8 cellular contexts compared by ENCODE assay signal in the genomic region with DNA sequence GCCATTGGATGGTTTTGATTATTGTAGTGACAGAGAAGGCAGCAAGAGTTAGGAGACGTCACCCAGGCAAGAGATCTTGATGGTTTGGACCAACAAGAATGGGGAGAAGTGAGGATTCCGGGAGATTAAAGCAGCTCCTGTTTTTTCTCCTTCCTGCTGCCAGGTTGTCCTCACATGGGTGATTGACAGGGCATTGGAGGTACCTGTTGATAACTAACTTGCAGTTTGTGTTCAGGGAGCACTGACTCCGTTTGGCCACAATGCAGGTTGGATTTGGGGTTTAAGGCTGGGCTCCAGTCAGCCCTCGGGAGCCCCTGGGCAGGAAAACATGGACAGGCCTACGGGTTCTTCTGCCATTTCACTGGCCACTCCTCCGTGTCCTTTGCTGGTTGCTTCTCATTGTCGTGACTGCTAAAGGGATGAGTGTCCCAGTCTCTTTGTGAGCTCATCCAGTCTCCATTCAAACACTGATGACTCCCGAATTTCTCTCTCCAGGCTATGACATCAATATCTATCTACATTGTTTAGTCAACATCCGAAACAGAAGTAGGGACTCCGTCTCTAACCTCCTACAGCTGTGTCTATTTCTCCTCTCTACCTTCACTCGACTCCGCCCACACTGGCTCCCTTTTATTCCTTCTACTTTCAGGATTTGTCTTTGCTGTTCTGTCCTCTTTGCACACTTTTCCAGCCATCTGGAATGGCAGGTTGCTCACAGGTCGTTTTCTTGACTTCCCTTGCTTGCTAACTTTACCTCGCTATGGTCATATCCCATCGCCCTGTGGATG. TPM values are rescaled to one million over a fixed set of nuclear protein-coding genes. Genes with fewer than 3 reads are reported as not detected.
DNase-seq lines count a peak whose midpoint lies in the region; ATAC-seq and TF ChIP-seq lines count a peak whose summit lies in the region.

No MANE protein-coding gene starts in this region.

- TF ChIP-seq CTCF in BE2C (IDR thresholded peaks at IDR 0.05; ENCODE audit: low read depth, low read length) (no peak), KMS-11 (conservative IDR thresholded peaks at IDR 0.05; ENCODE audit: low read depth, low read length) (no peak), mammary epithelial cell (conservative IDR thresholded peaks at IDR 0.05 in 1 of 2, IDR thresholded peaks at IDR 0.05 in 1 of 2; ENCODE audit: extremely low read depth in 1 of 2, insufficient read depth in 1 of 2, low read depth in 1 of 2, low read length in 2 of 2) (no peak)

- intact Hi-C loops in mammary epithelial cell (cut with micrococcal nuclease): loop anchor here (2.0 to 5.0 kb wide), 2 partner anchors 83 to 97 kb away; a partner anchor contains a TSS

- peak overlapping the region; percentile 85 to 98 (median 93) for H3K4me3 Mint-ChIP-seq in naive B cell

- H3K4me1 ChIP-seq in BE2C (0 out of 2 replicates have a peak, but pooled peaks cover 2% of the 10 kb centered on the region), KMS-11 (ENCODE audit: low read depth, poor library complexity, severe bottlenecking) (peaks cover 64% of the 10 kb centered on the region), mammary epithelial cell (ENCODE audit: insufficient read depth, low read length) (peaks cover 42% of the 10 kb centered on the region)

- DNase-seq in BE2C (no peak), mammary epithelial cell (no peak), naive B cell (no peak), NCI-H446 (lab: John Stamatoyannopoulos, UW) (no peak), inferior parietal cortex (ENCODE audit: extremely low spot score) (no peak)

- H3K27me3 ChIP-seq in BE2C (no peaks in the 10 kb centered on the region), KMS-11 (ENCODE audit: insufficient read depth, low read depth) (no peaks in the 10 kb centered on the region), mammary epithelial cell (ENCODE audit: insufficient read depth, low read length) (no peaks in the 10 kb centered on the region)

- WGBS in mammary epithelial cell (ENCODE audit: low coverage, missing lambda C conversion rate): 88% methylated on average over 13 of the region's 15 CpGs

- peak overlapping the region in 2 of 6 donors; percentile 29 to 91 for H3K27ac Mint-ChIP-seq in naive B cell

- H3K79me2 ChIP-seq in KMS-11 (ENCODE audit: insufficient read depth, low read depth) (peaks cover 35% of the 10 kb centered on the region), mammary epithelial cell (ENCODE audit: insufficient read depth, low read length) (peaks cover 28% of the 10 kb centered on the region)

- H4K20me1 ChIP-seq in KMS-11 (ENCODE audit: insufficient read depth): no peaks in the 10 kb centered on the region
- no peaks in the 10 kb centered on the region for H4K20me1 ChIP-seq in mammary epithelial cell (ENCODE audit: insufficient read depth, low read length)

- H3K9me3 Mint-ChIP-seq in naive B cell: peaks cover 0 to 5% (median 0%) of the 10 kb centered on the region in 7 donors

- in situ Hi-C loops in mammary epithelial cell (cut with MboI; ENCODE audit: low sequenced_read_pairs in 2 of 2): no loop called here

- CTCF ChIA-PET in mammary epithelial cell (lab: Charles Lee; ENCODE audit: low non-redundant PET): no interaction called here

- no peaks in the 10 kb centered on the region for H3K36me3 Mint-ChIP-seq in naive B cell

- no peaks in the 10 kb centered on the region for H3K27me3 Mint-ChIP-seq in naive B cell

- H3K4me3 ChIP-seq in BE2C (ENCODE audit: low read depth, low read length) (peak overlapping the region; percentile 90), KMS-11 (IDR thresholded peaks at IDR 0.05; ENCODE audit: insufficient read depth, low read depth, low read length) (no peak overlapping the region), mammary epithelial cell (replicated peaks in 1 of 3; ENCODE audit: insufficient read depth in 1 of 3, low read depth in 2 of 3, low read length in 3 of 3) (peak overlapping the region; percentile 76 to 95 (median 95))

- ATAC-seq in naive B cell (ENCODE audit: low read depth in 2 of 2) (no peak), HG03439 (IDR thresholded peaks at IDR 0.05; ENCODE audit: unreplicated experiment) (no peak), HG02610 (IDR thresholded peaks at IDR 0.05; ENCODE audit: unreplicated experiment) (no peak)

- H3K9ac ChIP-seq in KMS-11 (no peak overlapping the region), mammary epithelial cell (ENCODE audit: insufficient read depth, low read length) (no peak overlapping the region)

- no peak overlapping the region for H3K27ac ChIP-seq in KMS-11
- H3K27ac ChIP-seq in mammary epithelial cell (ENCODE audit: insufficient read depth, low read depth, low read length): no peak overlapping the region

- H2AFZ ChIP-seq in KMS-11 (ENCODE audit: low read depth) (no peak overlapping the region), mammary epithelial cell (ENCODE audit: low read depth, low read length) (peak overlapping the region; percentile 98)

- H3K9me3 ChIP-seq in BE2C (no peaks in the 10 kb centered on the region), mammary epithelial cell (replicated peaks; ENCODE audit: insufficient read depth, low read length) (no peaks in the 10 kb centered on the region)

- dilution Hi-C loops in mammary epithelial cell (cut with HindIII; ENCODE audit: low sequenced_read_pairs): no loop called here

- H3K4me2 ChIP-seq in KMS-11: peak overlapping the region; percentile 58; the same call in 1 of the 2 replicates
- peak overlapping the region; percentile 94 for H3K4me2 ChIP-seq in mammary epithelial cell (ENCODE audit: insufficient read depth, low read depth, low read length)

- H3K36me3 ChIP-seq in BE2C (peaks cover 6% of the 10 kb centered on the region), KMS-11 (ENCODE audit: insufficient read depth) (no peaks in the 10 kb centered on the region), mammary epithelial cell (ENCODE audit: insufficient read depth, low read length) (no peaks in the 10 kb centered on the region)

- peaks cover 31 to 69% (median 50%) of the 10 kb centered on the region in 3 donors for H3K4me1 Mint-ChIP-seq in naive B cell

- no TSS peak for BruUV-seq in mammary epithelial cell (replicated peaks; lab: Mats Ljungman, UMichigan)

RNA-seq across cellular contexts. Expression of a gene that starts 1.3 kb away (rescaled TPM):
- 252 TPM for polyA plus RNA-seq in BE2C (2012; ENCODE audit: insufficient read depth, insufficient read length, low read depth)
- total RNA-seq in mammary epithelial cell: 10 to 100 TPM; 28.8 to 85.6 TPM
- polyA plus RNA-seq in mammary epithelial cell (57.1 TPM), naive B cell (ENCODE audit: low read depth in 6 of 6) (10 to 100 TPM; 46.1 to 98.3 (median 60.3) TPM)
- 50.3 TPM for polyA minus RNA-seq in mammary epithelial cell

RNA-seq across cellular contexts. Expression of a gene that starts 17.7 kb away (rescaled TPM):
- polyA plus RNA-seq in BE2C (2012; ENCODE audit: insufficient read depth, insufficient read length, low read depth): 137 TPM
- total RNA-seq in mammary epithelial cell: 10 to 100 TPM; 40.0 to 99.3 TPM
- polyA plus RNA-seq in mammary epithelial cell (27.7 TPM), naive B cell (ENCODE audit: low read depth in 6 of 6) (10 to 100 TPM; 39.4 to 64.9 (median 49.8) TPM)
- 39.0 TPM for polyA minus RNA-seq in mammary epithelial cell

RNA-seq across cellular contexts. Expression of a gene that starts 27.5 kb away (rescaled TPM):
- 52.2 TPM for polyA plus RNA-seq in BE2C (2012; ENCODE audit: insufficient read depth, insufficient read length, low read depth)
- total RNA-seq in mammary epithelial cell: 10 to 100 TPM; 12.3 to 68.3 TPM
- polyA plus RNA-seq in mammary epithelial cell: 57.0 TPM
- polyA minus RNA-seq in mammary epithelial cell: 35.2 TPM
- 1 to 10 TPM; 1.5 to 6.0 (median 3.2) TPM for polyA plus RNA-seq in naive B cell (ENCODE audit: low read depth in 6 of 6)

RNA-seq across cellular contexts. Expression of a gene that starts 27.9 kb away (rescaled TPM):
- 39.4 TPM for polyA plus RNA-seq in BE2C (2012; ENCODE audit: insufficient read depth, insufficient read length, low read depth)
- 10 to 100 TPM; 13.0 to 32.0 TPM for total RNA-seq in mammary epithelial cell
- 23.1 TPM for polyA plus RNA-seq in mammary epithelial cell
- 31.2 TPM for polyA minus RNA-seq in mammary epithelial cell
- polyA plus RNA-seq in naive B cell (ENCODE audit: low read depth in 6 of 6): 10 to 100 TPM; 10.5 to 20.6 (median 12.3) TPM

RNA-seq across cellular contexts. Expression of a gene that starts 31.5 kb away (rescaled TPM):
- 38.0 TPM for polyA plus RNA-seq in BE2C (2012; ENCODE audit: insufficient read depth, insufficient read length, low read depth)
- total RNA-seq in mammary epithelial cell: 10 to 100 TPM; 18.3 to 51.8 TPM
- polyA plus RNA-seq in mammary epithelial cell (29.7 TPM), naive B cell (ENCODE audit: low read depth in 6 of 6) (10 to 100 TPM; 21.2 to 49.7 (median 28.9) TPM)
- 45.4 TPM for polyA minus RNA-seq in mammary epithelial cell
